8 cellular contexts compared by ENCODE assay signal in the genomic region with DNA sequence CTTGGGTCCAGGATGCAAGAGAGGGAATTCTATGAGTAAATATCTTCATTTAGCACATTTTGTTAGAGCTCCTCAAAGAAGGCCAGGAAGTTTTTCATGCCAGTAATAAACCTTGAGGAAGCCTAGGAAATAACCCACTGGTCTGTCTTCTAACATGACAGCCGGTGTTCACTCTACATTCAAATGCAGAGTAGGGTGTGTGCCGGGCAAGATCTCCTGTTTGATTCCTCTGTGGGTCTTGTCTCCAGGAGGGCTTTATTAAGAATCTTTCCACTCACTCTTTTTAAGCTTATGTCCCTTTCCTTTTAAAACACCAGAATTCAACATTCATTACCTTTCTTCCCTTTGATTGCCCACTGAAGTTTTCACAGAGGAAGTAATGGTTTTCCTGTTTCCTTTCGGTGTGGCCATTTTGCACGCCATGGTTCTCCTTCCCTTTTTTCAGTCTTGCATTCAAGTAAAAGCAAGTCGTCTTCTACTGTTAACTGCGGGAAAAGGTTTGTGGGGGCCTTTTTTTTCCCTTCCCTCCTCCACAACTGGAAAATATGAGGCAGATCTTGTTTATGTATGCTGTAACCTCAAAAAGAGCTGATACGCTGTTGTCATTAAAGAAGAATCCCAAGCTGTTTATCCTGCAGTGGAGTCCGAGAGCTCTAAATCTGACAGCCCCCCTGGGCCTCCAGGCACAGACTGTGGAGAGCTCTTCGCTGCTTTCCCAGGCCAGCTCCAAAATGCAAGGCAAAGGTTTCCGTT. TPM values are rescaled to one million over a fixed set of nuclear protein-coding genes. Genes with fewer than 3 reads are reported as not detected.
DNase-seq lines count a peak whose midpoint lies in the region; ATAC-seq and TF ChIP-seq lines count a peak whose summit lies in the region.

No MANE protein-coding gene starts in this region.

- peaks cover 19% of the 10 kb centered on the region for H3K4me1 ChIP-seq in DOHH2 (ENCODE audit: control insufficient read depth, low read length)
- peaks cover 46% of the 10 kb centered on the region for H3K4me1 ChIP-seq in smooth muscle cell (ENCODE audit: low read depth)

- H3K27me3 ChIP-seq in DOHH2 (ENCODE audit: control insufficient read depth, low read length) (no peaks in the 10 kb centered on the region), smooth muscle cell (ENCODE audit: low read depth) (no peaks in the 10 kb centered on the region)

- WGBS in smooth muscle cell (ENCODE audit: low lambda C conversion rate) = 12% methylated on average over 10 of the region's 10 CpGs

- DNase-seq in activated T-helper 1 cell treated with anti-CD3 and anti-CD28 coated beads, Interleukin-12 subunit alpha, Interleukin-12 subunit beta, Interleukin-2, Interleukin-4 antibody, amounts not matched to agents 30 ng/mL and 10 ng/mL and 1 ng/mL, durations not matched to agents 14 hours and 24 hours and 36 hours (ENCODE audit: low spot score) = peak; percentile 8
- DNase-seq in left ventricle myocardium superior (no peak), smooth muscle cell (lab: John Stamatoyannopoulos, UW; ENCODE audit: unreplicated experiment) (no peak), cortex of kidney (lab: John Stamatoyannopoulos, UW) (no peak), mucosa of gallbladder (ENCODE audit: low spot score) (no peak)

- peak overlapping the region; percentile 70 for H3K4me3 Mint-ChIP-seq in activated T-helper 1 cell treated with anti-CD3 and anti-CD28 coated beads, Interleukin-12 subunit alpha, Interleukin-12 subunit beta, Interleukin-2, Interleukin-4 antibody, amounts not matched to agents 30 ng/mL and 10 ng/mL and 1 ng/mL, durations not matched to agents 14 hours and 24 hours and 36 hours

- H3K36me3 Mint-ChIP-seq in activated T-helper 1 cell treated with anti-CD3 and anti-CD28 coated beads, Interleukin-12 subunit alpha, Interleukin-12 subunit beta, Interleukin-2, Interleukin-4 antibody, amounts not matched to agents 30 ng/mL and 10 ng/mL and 1 ng/mL, durations not matched to agents 14 hours and 24 hours and 36 hours (ENCODE audit: low read depth) = peaks cover 15% of the 10 kb centered on the region

- no peaks in the 10 kb centered on the region for H3K9me3 ChIP-seq in DOHH2 (ENCODE audit: control insufficient read depth, insufficient read depth, low read length)
- H3K9me3 ChIP-seq in smooth muscle cell (replicated peaks; ENCODE audit: low read depth) = no peaks in the 10 kb centered on the region

- H4K20me1 ChIP-seq in DOHH2 (ENCODE audit: control insufficient read depth, insufficient read depth, low read depth, low read length) = no peaks in the 10 kb centered on the region
- no peaks in the 10 kb centered on the region for H4K20me1 ChIP-seq in smooth muscle cell (ENCODE audit: low read depth)

- intact Hi-C loops in activated T-helper 1 cell treated with anti-CD3 and anti-CD28 coated beads, Interleukin-12 subunit alpha, Interleukin-12 subunit beta, Interleukin-2, Interleukin-4 antibody, amounts not matched to agents 30 ng/mL and 10 ng/mL and 1 ng/mL, durations not matched to agents 14 hours and 24 hours and 36 hours (cut with micrococcal nuclease) = loop anchor here (1.0 to 5.0 kb wide), 3 partner anchors 14 to 329 kb away; a partner anchor contains a TSS
- intact Hi-C loops in left ventricle myocardium superior (cut with micrococcal nuclease) = loop anchor here (5.0 kb wide), 1 partner anchor 179 kb away; no protein-coding TSS in a partner anchor

- H3K4me3 ChIP-seq in DOHH2 (ENCODE audit: low read length) (no peak overlapping the region), smooth muscle cell (peak overlapping the region; percentile 38)

- no peaks in the 10 kb centered on the region for H3K9me2 ChIP-seq in DOHH2 (replicated peaks; ENCODE audit: control insufficient read depth, low read length)

- H3K79me2 ChIP-seq in DOHH2 (ENCODE audit: control insufficient read depth, low read length) = no peaks in the 10 kb centered on the region
- H3K79me2 ChIP-seq in smooth muscle cell (ENCODE audit: low read depth) = no peaks in the 10 kb centered on the region

- no peak overlapping the region for H3K27ac ChIP-seq in DOHH2 (ENCODE audit: low read depth, low read length)
- peak overlapping the region; percentile 98 for H3K27ac ChIP-seq in smooth muscle cell (ENCODE audit: low read depth)

- H3K4me2 ChIP-seq in DOHH2 (ENCODE audit: low read length) = peak overlapping the region; percentile 3
- H3K4me2 ChIP-seq in smooth muscle cell = peak overlapping the region; percentile 75

- no peaks in the 10 kb centered on the region for H3K27me3 Mint-ChIP-seq in activated T-helper 1 cell treated with anti-CD3 and anti-CD28 coated beads, Interleukin-12 subunit alpha, Interleukin-12 subunit beta, Interleukin-2, Interleukin-4 antibody, amounts not matched to agents 30 ng/mL and 10 ng/mL and 1 ng/mL, durations not matched to agents 14 hours and 24 hours and 36 hours (ENCODE audit: insufficient read depth)

- H3K9me3 Mint-ChIP-seq in activated T-helper 1 cell treated with anti-CD3 and anti-CD28 coated beads, Interleukin-12 subunit alpha, Interleukin-12 subunit beta, Interleukin-2, Interleukin-4 antibody, amounts not matched to agents 30 ng/mL and 10 ng/mL and 1 ng/mL, durations not matched to agents 14 hours and 24 hours and 36 hours = peaks cover 8% of the 10 kb centered on the region

- H3F3A ChIP-seq in DOHH2 (ENCODE audit: control insufficient read depth, insufficient read depth) (no peaks in the 10 kb centered on the region), smooth muscle cell (ENCODE audit: low read depth) (peaks cover 35% of the 10 kb centered on the region)

- H3K36me3 ChIP-seq in DOHH2 (ENCODE audit: control insufficient read depth, low read length) (no peaks in the 10 kb centered on the region), smooth muscle cell (ENCODE audit: low read depth) (no peaks in the 10 kb centered on the region)

- peak overlapping the region; percentile 57 for H2AFZ ChIP-seq in smooth muscle cell (ENCODE audit: low read depth)

- H3K27ac Mint-ChIP-seq in activated T-helper 1 cell treated with anti-CD3 and anti-CD28 coated beads, Interleukin-12 subunit alpha, Interleukin-12 subunit beta, Interleukin-2, Interleukin-4 antibody, amounts not matched to agents 30 ng/mL and 10 ng/mL and 1 ng/mL, durations not matched to agents 14 hours and 24 hours and 36 hours = peak overlapping the region; percentile 95

- peaks cover 70% of the 10 kb centered on the region for H3K4me1 Mint-ChIP-seq in activated T-helper 1 cell treated with anti-CD3 and anti-CD28 coated beads, Interleukin-12 subunit alpha, Interleukin-12 subunit beta, Interleukin-2, Interleukin-4 antibody, amounts not matched to agents 30 ng/mL and 10 ng/mL and 1 ng/mL, durations not matched to agents 14 hours and 24 hours and 36 hours (ENCODE audit: low read depth)

- ATAC-seq in HG03045 (IDR thresholded peaks at IDR 0.05; ENCODE audit: unreplicated experiment) = peak; percentile 40
- peak; percentile 55 for ATAC-seq in left ventricle myocardium superior
- no peak for ATAC-seq in HG03442 (IDR thresholded peaks at IDR 0.05; ENCODE audit: unreplicated experiment)

- no peak for TF ChIP-seq CTCF in DOHH2 (IDR thresholded peaks at IDR 0.05; ENCODE audit: low read depth, low read length, poor library complexity, severe bottlenecking)
- no peak for TF ChIP-seq CTCF in smooth muscle cell (IDR thresholded peaks at IDR 0.05; ENCODE audit: borderline replicate concordance, insufficient read depth, poor library complexity, severe bottlenecking)

- peak overlapping the region; percentile 88 for H3K9ac ChIP-seq in smooth muscle cell (ENCODE audit: low read depth)

RNA-seq across cellular contexts. Expression of a gene that starts 40.6 kb away (rescaled TPM):
- total RNA-seq in activated T-helper 1 cell treated with anti-CD3 and anti-CD28 coated beads, Interleukin-12 subunit alpha, Interleukin-12 subunit beta, Interleukin-2, Interleukin-4 antibody, amounts not matched to agents 30 ng/mL and 10 ng/mL and 1 ng/mL, durations not matched to agents 14 hours and 24 hours and 36 hours = 2.0 and 2.9 TPM in 2 replicates
- 28.6 TPM for total RNA-seq in left ventricle myocardium superior
- total RNA-seq in smooth muscle cell = 104 and 115 TPM in 2 replicates
- polyA plus RNA-seq in smooth muscle cell = 56.2 and 94.3 TPM in 2 replicates
- total RNA-seq in mucosa of gallbladder = 142 TPM
